8 cellular contexts compared by ENCODE assay signal in the genomic region with DNA sequence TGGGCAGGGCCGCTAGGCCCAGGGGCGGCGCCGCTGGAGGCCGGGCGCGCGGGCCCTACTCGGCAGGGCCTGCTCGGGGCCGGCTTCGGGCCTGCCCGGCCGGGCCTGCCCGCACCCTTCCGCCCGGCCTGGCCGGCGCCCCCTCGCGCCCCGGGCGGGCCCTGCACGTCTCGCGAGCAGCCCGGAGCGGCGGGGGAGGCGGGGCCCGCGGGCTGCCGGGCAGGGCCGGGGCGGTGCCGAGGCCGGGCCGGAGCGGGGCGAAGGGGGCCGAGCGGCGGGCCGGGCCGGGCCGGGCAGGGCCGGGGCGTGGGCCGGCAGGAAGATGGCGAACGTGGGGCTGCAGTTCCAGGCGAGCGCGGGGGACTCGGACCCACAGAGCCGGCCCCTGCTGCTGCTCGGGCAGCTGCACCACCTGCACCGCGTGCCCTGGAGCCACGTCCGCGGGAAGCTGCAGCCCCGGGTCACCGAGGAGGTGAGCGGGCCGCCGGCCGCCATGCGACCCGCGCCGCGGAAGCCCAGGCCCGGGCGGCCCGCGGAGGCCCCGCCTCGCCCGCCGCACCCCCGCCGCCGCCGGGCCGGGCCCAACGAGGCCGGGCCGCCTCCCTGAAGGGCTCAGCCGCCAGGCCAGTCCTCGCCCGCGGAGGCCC. TPM values are rescaled to one million over a fixed set of nuclear protein-coding genes. Genes with fewer than 3 reads are reported as not detected.
DNase-seq lines count a peak whose midpoint lies in the region; ATAC-seq and TF ChIP-seq lines count a peak whose summit lies in the region.

A gene with protein sequence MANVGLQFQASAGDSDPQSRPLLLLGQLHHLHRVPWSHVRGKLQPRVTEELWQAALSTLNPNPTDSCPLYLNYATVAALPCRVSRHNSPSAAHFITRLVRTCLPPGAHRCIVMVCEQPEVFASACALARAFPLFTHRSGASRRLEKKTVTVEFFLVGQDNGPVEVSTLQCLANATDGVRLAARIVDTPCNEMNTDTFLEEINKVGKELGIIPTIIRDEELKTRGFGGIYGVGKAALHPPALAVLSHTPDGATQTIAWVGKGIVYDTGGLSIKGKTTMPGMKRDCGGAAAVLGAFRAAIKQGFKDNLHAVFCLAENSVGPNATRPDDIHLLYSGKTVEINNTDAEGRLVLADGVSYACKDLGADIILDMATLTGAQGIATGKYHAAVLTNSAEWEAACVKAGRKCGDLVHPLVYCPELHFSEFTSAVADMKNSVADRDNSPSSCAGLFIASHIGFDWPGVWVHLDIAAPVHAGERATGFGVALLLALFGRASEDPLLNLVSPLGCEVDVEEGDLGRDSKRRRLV (plus strand): TSS at position 222 of the 647 bp plus-strand sequence. CDS start 101 bp downstream, at position 323.

- ATAC-seq in HG03097 (IDR thresholded peaks at IDR 0.05; ENCODE audit: low FRiP score, unreplicated experiment), result peak; percentile 89

- intact Hi-C loops in OCI-LY7 (cut with micrococcal nuclease; ENCODE audit: unreplicated experiment), result loop anchor here (5.0 kb wide), 1 partner anchor 40 kb away; a partner anchor contains a TSS
- intact Hi-C loops in activated T-helper 2 cell treated with anti-CD3 and anti-CD28 coated beads, Interferon-gamma antibody, Interleukin-2, Interleukin-4, amounts not matched to agents 10 μg/mL and 5 μg/mL and 100 μg/mL, durations not matched to agents 14 hours and 24 hours and 36 hours (cut with micrococcal nuclease), result loop anchor here (2.0 kb wide), 1 partner anchor 42 kb away; a partner anchor contains a TSS
- intact Hi-C loops in testis (cut with DNase I; ENCODE audit: low total_unique reads), result no loop called here

- H3K27ac Mint-ChIP-seq in activated T-helper 2 cell treated with anti-CD3 and anti-CD28 coated beads, Interferon-gamma antibody, Interleukin-2, Interleukin-4, amounts not matched to agents 10 μg/mL and 5 μg/mL and 100 μg/mL, durations not matched to agents 14 hours and 24 hours and 36 hours, result peak within 1 kb of the TSS; percentile 78

- peak within 1 kb of the TSS; percentile 77 for H3K14ac ChIP-seq in neuronal stem cell (ENCODE audit: low read length)

- H3K9me3 ChIP-seq in OCI-LY7 (ENCODE audit: low read length) (no peaks in the 10 kb centered on the region), neuronal stem cell (replicated peaks in 1 of 2; ENCODE audit: control insufficient read depth in 2 of 2, insufficient read depth in 1 of 2, low read depth in 1 of 2, low read length in 2 of 2) (peaks cover 0 to 7% of the 10 kb centered on the region in 2 donors), testis (no peaks in the 10 kb centered on the region)

- H4K8ac ChIP-seq in neuronal stem cell (ENCODE audit: low read depth, low read length), result peak within 1 kb of the TSS; percentile 17

- CTCF ChIA-PET in OCI-LY7 (lab: Charles Lee; ENCODE audit: unreplicated experiment), result no interaction called here

- POLR2A ChIA-PET in OCI-LY7 (lab: Charles Lee), result no interaction called here

- no peaks in the 10 kb centered on the region for H3K9me3 Mint-ChIP-seq in activated T-helper 2 cell treated with anti-CD3 and anti-CD28 coated beads, Interferon-gamma antibody, Interleukin-2, Interleukin-4, amounts not matched to agents 10 μg/mL and 5 μg/mL and 100 μg/mL, durations not matched to agents 14 hours and 24 hours and 36 hours

- H2BK5ac ChIP-seq in neuronal stem cell (ENCODE audit: low read length), result no peak within 1 kb of the TSS

- H3K4me1 Mint-ChIP-seq in activated T-helper 2 cell treated with anti-CD3 and anti-CD28 coated beads, Interferon-gamma antibody, Interleukin-2, Interleukin-4, amounts not matched to agents 10 μg/mL and 5 μg/mL and 100 μg/mL, durations not matched to agents 14 hours and 24 hours and 36 hours (ENCODE audit: low read depth), result peaks cover 15% of the 10 kb centered on the region

- H2AFZ ChIP-seq in OCI-LY7 (ENCODE audit: low read length) (no peak within 1 kb of the TSS), neuronal stem cell (ENCODE audit: low read length) (no peak within 1 kb of the TSS)

- H3K4me3 ChIP-seq in OCI-LY7 (ENCODE audit: low read depth, low read length, poor library complexity, severe bottlenecking) (no peak within 1 kb of the TSS), fibroblast of the aortic adventitia (ENCODE audit: low read depth, low read length) (peak within 1 kb of the TSS; percentile 65), neuronal stem cell (ENCODE audit: low read length in 2 of 2) (peak within 1 kb of the TSS in 1 of 2 donors; percentile 76), testis (peak within 1 kb of the TSS; percentile 47 to 54)

- no peaks in the 10 kb centered on the region for H3K27me3 Mint-ChIP-seq in activated T-helper 2 cell treated with anti-CD3 and anti-CD28 coated beads, Interferon-gamma antibody, Interleukin-2, Interleukin-4, amounts not matched to agents 10 μg/mL and 5 μg/mL and 100 μg/mL, durations not matched to agents 14 hours and 24 hours and 36 hours (ENCODE audit: low read depth)

- no peaks in the 10 kb centered on the region for H3K4me1 ChIP-seq in OCI-LY7 (ENCODE audit: insufficient read depth, low read length, poor library complexity, severe bottlenecking)
- H3K4me1 ChIP-seq in neuronal stem cell (ENCODE audit: control insufficient read depth in 2 of 2, insufficient read depth in 1 of 2, low read depth in 1 of 2, low read length in 2 of 2), result peaks cover 0 to 19% of the 10 kb centered on the region in 2 donors
- H3K4me1 ChIP-seq in testis, result peaks cover 24% of the 10 kb centered on the region

- peak within 1 kb of the TSS; percentile 20 for H4K91ac ChIP-seq in neuronal stem cell (ENCODE audit: low read depth, low read length, poor library complexity)

- no TSS peak for BruUV-seq in OCI-LY7 (replicated peaks; lab: Mats Ljungman, UMichigan)

- no CpG with 5 or more reads among the region's 93 CpGs for WGBS in neuronal stem cell (ENCODE audit: extremely low coverage in 2 of 2, insufficient read length in 2 of 2, insufficient replicate concordance in 1 of 2), 2 donors
- 5% methylated on average over 44 of the region's 93 CpGs; no CpG with 5 or more reads in 1 of the 2 donors for WGBS in testis, 2 donors

- H4K20me1 ChIP-seq in OCI-LY7 (ENCODE audit: insufficient read depth, low read length), result no peaks in the 10 kb centered on the region

- peak within 1 kb of the TSS; percentile 90 for H3K9ac ChIP-seq in neuronal stem cell (ENCODE audit: low read depth, low read length, poor library complexity)

- H3K23ac ChIP-seq in neuronal stem cell (ENCODE audit: low read depth, low read length, poor library complexity), result peak within 1 kb of the TSS; percentile 60

- no peaks in the 10 kb centered on the region for H3K9me2 ChIP-seq in OCI-LY7 (ENCODE audit: insufficient read depth, low read length)

- no peaks in the 10 kb centered on the region for H3K79me2 ChIP-seq in OCI-LY7 (ENCODE audit: insufficient read depth, low read depth, low read length)

- peak within 1 kb of the TSS; percentile 55 for H2BK15ac ChIP-seq in neuronal stem cell (ENCODE audit: low read length)

- H3K4me3 Mint-ChIP-seq in activated T-helper 2 cell treated with anti-CD3 and anti-CD28 coated beads, Interferon-gamma antibody, Interleukin-2, Interleukin-4, amounts not matched to agents 10 μg/mL and 5 μg/mL and 100 μg/mL, durations not matched to agents 14 hours and 24 hours and 36 hours (ENCODE audit: low read depth), result peak within 1 kb of the TSS; percentile 78

- peak within 1 kb of the TSS; percentile 98 for H3K18ac ChIP-seq in neuronal stem cell (ENCODE audit: low read length)

- peak within 1 kb of the TSS; percentile 88 for H2BK120ac ChIP-seq in neuronal stem cell (ENCODE audit: low read depth, low read length)

- peak; percentile 81 for DNase-seq in SIG-M5 treated with dmso at 0.1 percent for 504 hours (lab: John Stamatoyannopoulos, UW; ENCODE audit: unreplicated experiment)
- DNase-seq in SIG-M5 (lab: John Stamatoyannopoulos, UW), result no peak
- DNase-seq in OCI-LY7 (ENCODE audit: low spot score), result peak; percentile 67
- DNase-seq in activated T-helper 2 cell treated with anti-CD3 and anti-CD28 coated beads, Interferon-gamma antibody, Interleukin-2, Interleukin-4, amounts not matched to agents 10 μg/mL and 5 μg/mL and 100 μg/mL, durations not matched to agents 14 hours and 24 hours and 36 hours (ENCODE audit: low spot score), result peak; percentile 54
- peak; percentile 64 for DNase-seq in fibroblast of the aortic adventitia (ENCODE audit: low read depth)
- peak; percentile 54 for DNase-seq in neuronal stem cell (ENCODE audit: low spot score)
- peak; percentile 50 for DNase-seq in testis

- H3K4me2 ChIP-seq in OCI-LY7 (ENCODE audit: low read length) (peak within 1 kb of the TSS; percentile 37; the same call in 1 of the 2 replicates), neuronal stem cell (ENCODE audit: insufficient read depth, low read length, poor library complexity, severe bottlenecking) (peak within 1 kb of the TSS; percentile 72)

- TF ChIP-seq CTCF in OCI-LY7 (conservative IDR thresholded peaks at IDR 0.05; ENCODE audit: low read length), result no peak
- no peak for TF ChIP-seq CTCF in fibroblast of the aortic adventitia (IDR thresholded peaks at IDR 0.05; ENCODE audit: insufficient read depth, low read length)
- peak in 1 of 3 experiments; percentile 64 for TF ChIP-seq CTCF in testis (IDR thresholded peaks at IDR 0.05)

- H3K27me3 ChIP-seq in neuronal stem cell (ENCODE audit: control insufficient read depth in 3 of 3, insufficient read depth in 3 of 3, low read depth in 1 of 3, low read length in 3 of 3), result peaks cover 0 to 2% (median 0%) of the 10 kb centered on the region in 3 experiments
- H3K27me3 ChIP-seq in testis, result no peaks in the 10 kb centered on the region

- TF ChIP-seq POLR2A in testis (IDR thresholded peaks at IDR 0.05), result no peak

- H3K36me3 Mint-ChIP-seq in activated T-helper 2 cell treated with anti-CD3 and anti-CD28 coated beads, Interferon-gamma antibody, Interleukin-2, Interleukin-4, amounts not matched to agents 10 μg/mL and 5 μg/mL and 100 μg/mL, durations not matched to agents 14 hours and 24 hours and 36 hours (ENCODE audit: low read depth), result peaks cover 4% of the 10 kb centered on the region

- no peak within 1 kb of the TSS for H3K27ac ChIP-seq in OCI-LY7 (ENCODE audit: low read depth, low read length, poor library complexity, severe bottlenecking)
- peak within 1 kb of the TSS; percentile 47 for H3K27ac ChIP-seq in neuronal stem cell (replicated peaks; ENCODE audit: low read length)
- peak within 1 kb of the TSS; percentile 69 to 93 for H3K27ac ChIP-seq in testis

- H3K79me1 ChIP-seq in neuronal stem cell (ENCODE audit: low read depth, low read length), result peaks cover 5% of the 10 kb centered on the region

- H3K36me3 ChIP-seq in OCI-LY7 (ENCODE audit: insufficient read depth, low read length) (no peaks in the 10 kb centered on the region), neuronal stem cell (replicated peaks in 1 of 2; ENCODE audit: control insufficient read depth in 2 of 2, insufficient read depth in 2 of 2, low read length in 2 of 2) (peaks cover 26 to 39% of the 10 kb centered on the region in 2 donors), testis (ENCODE audit: low read depth, missing control alignments) (no peaks in the 10 kb centered on the region)

- H3K4ac ChIP-seq in neuronal stem cell (ENCODE audit: low read length), result peak within 1 kb of the TSS; percentile 60

- peak within 1 kb of the TSS; percentile 23 for H2AK5ac ChIP-seq in neuronal stem cell (ENCODE audit: low read depth, low read length)

- peak within 1 kb of the TSS; percentile 67 for H2BK12ac ChIP-seq in neuronal stem cell (ENCODE audit: low read length)

RNA-seq across cellular contexts. Expression of the gene that starts here (rescaled TPM):
- 3.4 and 4.7 TPM in 2 replicates for total RNA-seq in OCI-LY7 (2014; rRNA removed; shearing (Covaris generic))
- total RNA-seq in OCI-LY7 (2022) (9.6 and 11.5 TPM in 2 replicates), fibroblast of the aortic adventitia (ENCODE audit: low replicate concordance) (24.5 and 33.1 TPM in 2 replicates), testis (10 to 100 TPM; 56.3 to 79.9 TPM)
- total RNA-seq in activated T-helper 2 cell treated with anti-CD3 and anti-CD28 coated beads, Interferon-gamma antibody, Interleukin-2, Interleukin-4, amounts not matched to agents 10 μg/mL and 5 μg/mL and 100 μg/mL, durations not matched to agents 14 hours and 24 hours and 36 hours, result 27.5 and 29.4 TPM in 2 replicates
- 21.4 TPM for polyA plus RNA-seq in neuronal stem cell (2013, experiment 1 of 2)
- 19.5 TPM for polyA plus RNA-seq in neuronal stem cell (2013, experiment 2 of 2)
- polyA plus RNA-seq in testis (ENCODE audit: insufficient read depth, low read depth, low replicate concordance), result 47.6 TPM
